ENCODE assay signal across 8 cellular contexts in the genomic region with DNA sequence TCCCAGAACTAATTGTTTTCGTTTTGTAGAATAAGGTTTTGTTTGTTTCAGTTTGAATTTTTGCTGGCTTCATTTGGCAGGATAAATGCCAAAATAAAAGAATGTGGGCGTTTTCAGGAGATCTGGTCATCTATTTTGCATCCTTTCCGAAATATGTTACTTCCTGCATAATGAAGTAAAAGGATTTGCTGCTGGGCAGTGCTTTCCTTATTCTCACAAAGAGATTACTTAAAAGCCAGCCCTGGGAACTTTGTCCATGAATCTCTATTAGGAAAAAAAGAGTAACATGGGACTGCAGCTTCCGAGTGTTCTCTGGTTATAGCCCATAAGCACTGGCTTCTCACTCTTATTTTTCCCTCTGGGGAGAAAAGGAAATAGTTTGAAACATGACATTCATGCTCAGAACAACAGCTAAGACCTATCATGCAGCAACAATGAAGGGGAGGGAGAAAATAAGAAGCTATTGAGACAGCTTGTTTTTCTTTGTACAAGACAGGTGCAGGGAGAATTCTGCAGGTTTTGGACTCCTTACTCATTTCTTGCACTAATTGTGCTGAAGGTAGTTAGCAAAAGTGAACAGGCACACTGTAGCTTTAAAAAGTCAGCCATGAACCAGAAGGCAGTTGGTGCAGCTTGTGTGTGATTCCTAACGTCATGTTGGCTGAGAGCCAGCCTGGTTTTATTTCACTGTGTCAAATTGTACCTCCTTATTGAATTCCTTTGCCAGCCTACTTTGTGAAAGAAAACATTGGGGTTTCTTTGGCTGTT. TPM values are rescaled to one million over a fixed set of nuclear protein-coding genes. Genes with fewer than 3 reads are reported as not detected.
DNase-seq lines count a peak whose midpoint lies in the region; ATAC-seq and TF ChIP-seq lines count a peak whose summit lies in the region.

Gene SAMD13 (plus strand): TSS at position 718 of the 768 bp plus-strand sequence. CDS start 1,527 bp downstream, outside the sequence.

- intact Hi-C loops in IMR-90 (cut with micrococcal nuclease) = loop anchor here (2.0 to 10.0 kb wide), 4 partner anchors 76 to 454 kb away; no protein-coding TSS in a partner anchor
- intact Hi-C loops in heart left ventricle (cut with DNase I) = loop anchor here in 4 of 10 donors (5.0 to 10.0 kb wide), 3 partner anchors 76 to 394 kb away; partner anchors contain the start of gene SSX2IP (in 1 of the 4)
- intact Hi-C loops in posterior cingulate gyrus (cut with DNase I) = no loop called here

- peak within 1 kb of the TSS; percentile 44 to 83 for H4K8ac ChIP-seq in IMR-90 (ENCODE audit: low read depth in 2 of 2, low read length in 2 of 2)

- peaks cover 4% of the 10 kb centered on the region for H3K9me1 ChIP-seq in IMR-90 (ENCODE audit: insufficient read depth, low read length)

- peaks cover 3% of the 10 kb centered on the region for H3K36me3 Mint-ChIP-seq in activated naive CD8-positive, alpha-beta T cell treated with anti-CD3 and anti-CD28 coated beads, Interleukin-2, amount 10 ng/mL, durations not matched to agents 7 days and 5 days

- peak within 1 kb of the TSS; percentile 94 for H4K5ac ChIP-seq in IMR-90 (ENCODE audit: low read depth, low read length)

- peak within 1 kb of the TSS; percentile 88 for H3K4me3 Mint-ChIP-seq in activated naive CD8-positive, alpha-beta T cell treated with anti-CD3 and anti-CD28 coated beads, Interleukin-2, amount 10 ng/mL, durations not matched to agents 7 days and 5 days

- peak within 1 kb of the TSS; percentile 43 for H4K91ac ChIP-seq in IMR-90 (ENCODE audit: insufficient read depth, low read depth, low read length)

- peak within 1 kb of the TSS; percentile 79 for H3K27ac Mint-ChIP-seq in activated naive CD8-positive, alpha-beta T cell treated with anti-CD3 and anti-CD28 coated beads, Interleukin-2, amount 10 ng/mL, durations not matched to agents 7 days and 5 days

- H3K4me3 ChIP-seq in IMR-90 (ENCODE audit: insufficient read depth, low read depth, low read length) = peak within 1 kb of the TSS; percentile 51; the same call in 1 of the 2 replicates
- peak within 1 kb of the TSS; percentile 74 for H3K4me3 ChIP-seq in OCI-LY3 (ENCODE audit: low read length)
- H3K4me3 ChIP-seq in heart left ventricle = peak within 1 kb of the TSS; percentile 6 to 60 (median 45)

- peaks cover 17% of the 10 kb centered on the region for H3K4me1 ChIP-seq in IMR-90 (ENCODE audit: control insufficient read depth, insufficient read depth, low read length)
- H3K4me1 ChIP-seq in OCI-LY3 (ENCODE audit: low read length) = peaks cover 28% of the 10 kb centered on the region
- H3K4me1 ChIP-seq in heart left ventricle = peaks cover 0 to 45% (median 27%) of the 10 kb centered on the region in 12 donors

- H3K27ac ChIP-seq in IMR-90 (ENCODE audit: insufficient read depth, low read length) = peak within 1 kb of the TSS; percentile 87
- no peak within 1 kb of the TSS for H3K27ac ChIP-seq in OCI-LY3 (ENCODE audit: low read length)
- peak within 1 kb of the TSS in 10 of 12 donors; percentile 8 to 83 (median 56) for H3K27ac ChIP-seq in heart left ventricle

- ATAC-seq in IMR-90 (ENCODE audit: low read depth) (no peak), heart left ventricle (peak in 3 of 4 donors; percentile 50 to 69 (median 63))
- peak; percentile 18 for ATAC-seq in activated naive CD8-positive, alpha-beta T cell treated with anti-CD3 and anti-CD28 coated beads, Interleukin-2, amount 10 ng/mL, durations not matched to agents 7 days and 5 days (ENCODE audit: low read depth)

- no peak within 1 kb of the TSS for H2AK9ac ChIP-seq in IMR-90 (replicated peaks; ENCODE audit: low read depth, low read length, poor library complexity)

- in situ Hi-C loops in GM13977 (cut with MboI; ENCODE audit: low pct_unique_long_range_greater_than_20kb, low sequenced_read_pairs, unreplicated experiment) = no loop called here
- in situ Hi-C loops in IMR-90 (cut with MboI; ENCODE audit: low sequenced_read_pairs) = no loop called here

- peak within 1 kb of the TSS; percentile 71; the same call in 1 of the 2 replicates for H2BK20ac ChIP-seq in IMR-90 (ENCODE audit: low read depth, low read length)

- H3K18ac ChIP-seq in IMR-90 (ENCODE audit: low read depth, low read length) = peak within 1 kb of the TSS; percentile 80

- peak within 1 kb of the TSS; percentile 90; the same call in 1 of the 2 replicates for H3K23ac ChIP-seq in IMR-90 (ENCODE audit: low read depth, low read length)

- BruUV-seq in IMR-90 (replicated peaks; lab: Mats Ljungman, UMichigan) = no TSS peak

- peak within 1 kb of the TSS; percentile 17 for H2AFZ ChIP-seq in IMR-90 (replicated peaks; ENCODE audit: low read length, poor library complexity)
- H2AFZ ChIP-seq in OCI-LY3 (ENCODE audit: low read depth, low read length) = peak within 1 kb of the TSS; percentile 90

- POLR2A ChIA-PET in IMR-90 (lab: Charles Lee; ENCODE audit: unreplicated experiment) = no interaction called here
- POLR2A ChIA-PET in activated naive CD8-positive, alpha-beta T cell treated with anti-CD3 and anti-CD28 coated beads, Interleukin-2, amount 10 ng/mL, durations not matched to agents 7 days and 5 days (lab: Charles Lee) = interaction anchor here (0.7 to 3.4 kb wide), 2 partner anchors 157 to 205 kb away, joined by 3 to 21 read pairs; partner anchors contain the start of genes GNG5, PRKACB and SPATA1

- CTCF ChIA-PET in IMR-90 (lab: Yijun Ruan, JAX) = interaction anchor here (0.6 to 1.0 kb wide), 4 partner anchors 22 to 224 kb away, joined by 3 to 5 read pairs (median 3); partner anchors contain the start of gene PRKACB

- H3K79me2 ChIP-seq in OCI-LY3 (ENCODE audit: low read length) = no peaks in the 10 kb centered on the region

- H3K27me3 Mint-ChIP-seq in activated naive CD8-positive, alpha-beta T cell treated with anti-CD3 and anti-CD28 coated beads, Interleukin-2, amount 10 ng/mL, durations not matched to agents 7 days and 5 days = peaks cover 5% of the 10 kb centered on the region

- H3K9me3 Mint-ChIP-seq in activated naive CD8-positive, alpha-beta T cell treated with anti-CD3 and anti-CD28 coated beads, Interleukin-2, amount 10 ng/mL, durations not matched to agents 7 days and 5 days = no peaks in the 10 kb centered on the region

- no peaks in the 10 kb centered on the region for H4K20me1 ChIP-seq in IMR-90 (ENCODE audit: insufficient read depth, low read length)
- H4K20me1 ChIP-seq in OCI-LY3 (ENCODE audit: insufficient read depth, low read length) = no peaks in the 10 kb centered on the region

- H2BK120ac ChIP-seq in IMR-90 (ENCODE audit: low read depth, low read length) = peak within 1 kb of the TSS; percentile 73

- H3K4ac ChIP-seq in IMR-90 (ENCODE audit: low read depth, low read length) = peak within 1 kb of the TSS; percentile 54

- peak within 1 kb of the TSS; percentile 85 for H2BK5ac ChIP-seq in IMR-90 (ENCODE audit: low read depth, low read length, poor library complexity, severe bottlenecking)

- H3K36me3 ChIP-seq in IMR-90 (ENCODE audit: control insufficient read depth, insufficient read depth, low read length) = no peaks in the 10 kb centered on the region
- H3K36me3 ChIP-seq in OCI-LY3 (replicated peaks; ENCODE audit: low read depth, low read length) = no peaks in the 10 kb centered on the region
- no peaks in the 10 kb centered on the region for H3K36me3 ChIP-seq in heart left ventricle

- H3K4me2 ChIP-seq in IMR-90 (ENCODE audit: low read depth, low read length) (peak within 1 kb of the TSS; percentile 100), OCI-LY3 (ENCODE audit: low read length) (peak within 1 kb of the TSS; percentile 92)

- no CpG with 5 or more reads among the region's 5 CpGs for WGBS in IMR-90 (ENCODE audit: extremely low coverage in 2 of 2, insufficient read length in 1 of 2), 2 experiments
- WGBS in heart left ventricle, 4 donors = 18 to 26% (median 22%) methylated on average over 5 of the region's 5 CpGs

- H2AK5ac ChIP-seq in IMR-90 (ENCODE audit: low read depth, low read length) = peak within 1 kb of the TSS; percentile 50

- H3K27me3 ChIP-seq in IMR-90 (ENCODE audit: control insufficient read depth, insufficient read depth, low read length) (no peaks in the 10 kb centered on the region), OCI-LY3 (ENCODE audit: low read depth, low read length) (no peaks in the 10 kb centered on the region), heart left ventricle (no peaks in the 10 kb centered on the region)

- no peak for TF ChIP-seq POLR2A in IMR-90 (IDR thresholded peaks at IDR 0.05; ENCODE audit: low read depth, low read length)
- TF ChIP-seq POLR2A in heart left ventricle (IDR thresholded peaks at IDR 0.05) = no peak

- H3K79me1 ChIP-seq in IMR-90 (ENCODE audit: low read depth in 1 of 2, low read length in 2 of 2) = peaks cover 0 to 14% of the 10 kb centered on the region in 2 experiments; a peak in 2 of 4 replicates

- H2BK15ac ChIP-seq in IMR-90 (ENCODE audit: low read depth, low read length) = peak within 1 kb of the TSS; percentile 39; the same call in 1 of the 3 replicates

- dilution Hi-C loops in IMR-90 (cut with HindIII; ENCODE audit: low sequenced_read_pairs, unreplicated experiment) = no loop called here

- TF ChIP-seq CTCF in GM13977 (IDR thresholded peaks at IDR 0.05; ENCODE audit: extremely low read depth, insufficient read depth, missing control alignments) = no peak
- no peak for TF ChIP-seq CTCF in IMR-90 (conservative IDR thresholded peaks at IDR 0.05; ENCODE audit: low read depth, low read length)
- TF ChIP-seq CTCF in OCI-LY3 (IDR thresholded peaks at IDR 0.05; ENCODE audit: low read depth, low read length) = no peak
- TF ChIP-seq CTCF in heart left ventricle (IDR thresholded peaks at IDR 0.05) = no peak

- H3K56ac ChIP-seq in IMR-90 (ENCODE audit: extremely low read depth, insufficient read depth, low read length) = peak within 1 kb of the TSS; percentile 40; the same call in 1 of the 2 replicates

- H3K9me3 ChIP-seq in IMR-90 (ENCODE audit: control insufficient read depth, insufficient read depth, low read length) (no peaks in the 10 kb centered on the region; the same call in 1 of the 2 replicates), OCI-LY3 (ENCODE audit: insufficient read depth, low read length) (no peaks in the 10 kb centered on the region), heart left ventricle (peaks cover 0 to under 1% (median 0%) of the 10 kb centered on the region in 12 donors)

- peak within 1 kb of the TSS; percentile 78 for H3K9ac ChIP-seq in IMR-90 (ENCODE audit: low read depth, low read length)
- H3K9ac ChIP-seq in OCI-LY3 (ENCODE audit: low read length) = peak within 1 kb of the TSS; percentile 54

- peak; percentile 51 for DNase-seq in GM13977 (ENCODE audit: low spot score)
- DNase-seq in IMR-90 = peak; percentile 69
- DNase-seq in activated naive CD8-positive, alpha-beta T cell treated with anti-CD3 and anti-CD28 coated beads, Interleukin-2, amount 10 ng/mL, durations not matched to agents 7 days and 5 days = no peak
- peak in 4 of 5 donors; percentile 65 to 88 (median 77) for DNase-seq in heart left ventricle
- DNase-seq in posterior cingulate gyrus = peak in 8 of 10 donors; percentile 25 to 90 (median 66)
- DNase-seq in T1000 (lab: John Stamatoyannopoulos, UW) = no peak
- DNase-seq in SKM-1 treated with dmso at 0.1 percent for 144 hours (lab: John Stamatoyannopoulos, UW; ENCODE audit: unreplicated experiment) = no peak

- no peak for TF ChIP-seq RAD21 in IMR-90 (IDR thresholded peaks at IDR 0.05; ENCODE audit: low read length)

- H3K14ac ChIP-seq in IMR-90 (replicated peaks; ENCODE audit: low read depth, low read length) = peak within 1 kb of the TSS; percentile 38

- H3K4me1 Mint-ChIP-seq in activated naive CD8-positive, alpha-beta T cell treated with anti-CD3 and anti-CD28 coated beads, Interleukin-2, amount 10 ng/mL, durations not matched to agents 7 days and 5 days = peaks cover 35% of the 10 kb centered on the region

RNA-seq across cellular contexts. Expression of gene SAMD13, which starts in this region (rescaled TPM):
- total RNA-seq in IMR-90 (2012; rRNA removed) (0.36 and 0.56 TPM in 2 replicates), heart left ventricle (1 to 10 TPM in 7 of 9 donors, under 1 TPM in 1, not detected in 1; 0.40 to 3.0 (median 1.7) TPM)
- polyA plus RNA-seq in IMR-90 (2012; rRNA removed) (0.27 and 0.34 TPM in 2 replicates), heart left ventricle (under 1 TPM; 0.42 to 0.84 TPM)
- 0.17 TPM in 1 of 2 replicates, not detected in the other for polyA plus RNA-seq in IMR-90 (2012; cell fraction: cytosol; rRNA removed)
- 0.16 TPM in 1 of 2 replicates, not detected in the other for polyA plus RNA-seq in IMR-90 (2012; cell fraction: nucleus; rRNA removed; ENCODE audit: low replicate concordance)
- total RNA-seq in activated naive CD8-positive, alpha-beta T cell treated with anti-CD3 and anti-CD28 coated beads, Interleukin-2, amount 10 ng/mL, durations not matched to agents 7 days and 5 days = 1 to 10 TPM in 1 of 2 experiments, under 1 TPM in 1; 0.77 to 1.2 TPM

Comparison
In these comparisons a context has a peak if more than half of its experiments do, and no peak if none do; other contexts are left out.
1. Peak in DNase-seq, H3K4me3 ChIP-seq, H3K27ac ChIP-seq, H3K9ac ChIP-seq and H3K4me2 ChIP-seq in IMR-90; RNA of the gene not detected or under 1 TPM.
2. DNase-seq: peak in GM13977 (single experiment), heart left ventricle (4 of 5) and posterior cingulate gyrus (8 of 10); none in activated naive CD8-positive, alpha-beta T cell treated with anti-CD3 and anti-CD28 coated beads, Interleukin-2, amount 10 ng/mL, durations not matched to agents 7 days and 5 days (single experiment), T1000 (single experiment) and SKM-1 treated with dmso at 0.1 percent for 144 hours (single experiment).
3. Peak in every context shown above with its lines, with median percentiles within 50 percentile points of each other: H3K4me3 ChIP-seq.